22 cellular contexts compared by ENCODE assay signal in genomic region chr4:145988628-145989027, GRCh38.
"Had no signal": no experiment of that assay in that cellular context is flagged by ENCODE, and none has a peak within 500 bp of the region (broad histone marks: within the 10 kb centered on the region; RNA-seq: fewer than 3 reads in every experiment).

No MANE protein-coding gene starts in this region.

- H3K4me3 ChIP-seq: K562, PC-9 had no signal

- ATAC-seq: activated T-helper 17 cell treated with anti-CD3 and anti-CD28 coated beads, Interleukin-2, amount 50 U/mL, for 72 hours; K562; T-cell had no signal

- H3K27ac ChIP-seq: PC-9, VCaP had no signal

- DNase-seq: activated CD4-positive, alpha-beta memory T cell treated with anti-CD3 and anti-CD28 coated beads for 36 hours; activated CD4-positive, alpha-beta T cell treated with anti-CD3 and anti-CD28 coated beads, Interleukin-2, amount 10 ng/mL, durations not matched to agents 7 days and 5 days; activated CD4-positive, CD25-positive, alpha-beta regulatory T cell; activated CD8-positive, alpha-beta memory T cell treated with anti-CD3 and anti-CD28 coated beads for 24 hours; activated gamma-delta T cell; activated naive CD4-positive, alpha-beta T cell treated with anti-CD3 and anti-CD28 coated beads for 36 hours; activated T-cell treated with anti-CD3 and anti-CD28 coated beads for 4 hours; activated T-cell treated with anti-CD3 and anti-CD28 coated beads, Interleukin-2, amount 50 U/mL, for 48 hours; amygdala; MM.1S; NCI-H1105; NCI-H1694; NCI-H2171 treated with DMSO at 0.1 percent for 48 hours; NCI-H446 treated with DMSO at 0.1 percent for 48 hours; NCI-H524 treated with DMSO at 0.1 percent for 48 hours; PC-9; SIG-M5; T-cell; T-helper 2 cell had no signal
